In genomic region chr7:100791881-100792666, GRCh38 we compare ENCODE assay signal across 18 cellular contexts. TPM values are rescaled to one million over a fixed set of nuclear protein-coding genes. Genes with fewer than 3 reads are reported as not detected.
DNase-seq lines count a peak whose midpoint lies in the region; ATAC-seq, FAIRE-seq and TF ChIP-seq lines count a peak whose summit lies in the region.
"Had no signal": no experiment of that assay in that cellular context is flagged by ENCODE, and none has a peak within 500 bp of the region (broad histone marks: within the 10 kb centered on the region; RNA-seq: fewer than 3 reads in every experiment).

No MANE protein-coding gene starts in this region.

- no peaks in the 10 kb centered on the region for H3K79me2 ChIP-seq in HCT116 (ENCODE audit: insufficient read depth, low read length)
- H3K79me2 ChIP-seq in H1 (ENCODE audit: control insufficient read depth in 1 of 2, insufficient read depth in 2 of 2, low read length in 2 of 2), result no peaks in the 10 kb centered on the region

- H3K4me3 ChIP-seq in BE2C (ENCODE audit: low read depth, low read length), result no peak overlapping the region
- no peak overlapping the region for H3K4me3 ChIP-seq in HCT116 (replicated peaks in 1 of 2; ENCODE audit: low read depth in 1 of 2, low read length in 2 of 2)
- no peak overlapping the region for H3K4me3 ChIP-seq in H1 (ENCODE audit: extremely low read depth in 1 of 4, insufficient read depth in 2 of 4, low read depth in 3 of 4, low read length in 4 of 4)
- H3K4me3 ChIP-seq: MG63, SK-N-MC had no signal

- H2BK120ac ChIP-seq in H1 (replicated peaks; ENCODE audit: low read depth, low read length), result no peak overlapping the region

- H3K27ac ChIP-seq in HCT116 (ENCODE audit: low read depth, low read length) (no peak overlapping the region; the same call in 1 of the 2 replicates), H1 (ENCODE audit: low read depth, low read length) (no peak overlapping the region)
- H3K27ac ChIP-seq: HL-60, KMS-11, SK-N-MC had no signal

- peak overlapping the region; percentile 32; the same call in 1 of the 2 replicates for H2BK20ac ChIP-seq in H1 (ENCODE audit: low read length)

- 0 out of 2 replicates have a peak, but pooled peaks cover 3% of the 10 kb centered on the region for H3K23me2 ChIP-seq in H1 (ENCODE audit: low read depth, low read length)

- peaks cover 12% of the 10 kb centered on the region for H3K27me3 Mint-ChIP-seq in progenitor cell of endocrine pancreas
- H3K27me3 Mint-ChIP-seq in activated CD4-positive, alpha-beta T cell treated with anti-CD3 and anti-CD28 coated beads, Interleukin-2, amount 10 ng/mL, durations not matched to agents 7 days and 5 days, result no peaks in the 10 kb centered on the region

- H3K4me3 Mint-ChIP-seq in progenitor cell of endocrine pancreas (ENCODE audit: low read depth), result no peak overlapping the region
- H3K4me3 Mint-ChIP-seq in activated CD4-positive, alpha-beta T cell treated with anti-CD3 and anti-CD28 coated beads, Interleukin-2, amount 10 ng/mL, durations not matched to agents 7 days and 5 days, result no peak overlapping the region

- peak overlapping the region; percentile 72; the same call in 1 of the 2 replicates for H4K8ac ChIP-seq in H1 (ENCODE audit: extremely low read depth, insufficient read depth, low read length)

- H2AFZ ChIP-seq in HCT116 (ENCODE audit: low read depth, low read length, poor library complexity, severe bottlenecking) (no peak overlapping the region), H1 (ENCODE audit: low read length) (no peak overlapping the region)

- peak; percentile 59 for DNase-seq in BE2C
- no peak for DNase-seq in HCT116 (ENCODE audit: low read depth, low spot score)
- DNase-seq in H1 (ENCODE audit: low read depth in 1 of 2, low spot score in 2 of 2), result no peak
- DNase-seq in progenitor cell of endocrine pancreas (ENCODE audit: low spot score, unreplicated experiment), result no peak
- DNase-seq in stimulated activated CD4-positive, alpha-beta T cell treated with anti-CD3 and anti-CD28 coated beads, Interleukin-2, amount 100 ng/mL, for 48 hours, result no peak
- DNase-seq in activated CD4-positive, alpha-beta T cell treated with anti-CD3 and anti-CD28 coated beads, Interleukin-2, amount 10 ng/mL, durations not matched to agents 7 days and 5 days, result no peak
- no peak for DNase-seq in hypothalamus (lab: John Stamatoyannopoulos, UW)
- DNase-seq: ACHN, DMS 273 treated with DMSO at 0.1 percent for 48 hours, HCEC 1CT, MG63, NCI-H1105, NCI-H187, NCI-H446 had no signal

- no peak overlapping the region; the same call in 1 of the 2 replicates for H3K18ac ChIP-seq in H1 (ENCODE audit: extremely low read depth, low read length)

- no peaks in the 10 kb centered on the region for H3K79me1 ChIP-seq in H1 (ENCODE audit: low read depth, low read length)

- ATAC-seq in HCT116, result no peak

- CTCF ChIA-PET in HCT116 (lab: Charles Lee) (no interaction called here), H1 (lab: Charles Lee; ENCODE audit: partially characterized antibody) (interaction anchor here (0.6 to 4.7 kb wide), 9 partner anchors 9 to 140 kb away, joined by 3 to 28 read pairs (median 4); partner anchors contain the start of gene SLC12A9)
- CTCF ChIA-PET in activated CD4-positive, alpha-beta T cell treated with anti-CD3 and anti-CD28 coated beads, Interleukin-2, amount 10 ng/mL, durations not matched to agents 7 days and 5 days (lab: Charles Lee), result interaction anchor here (0.7 to 0.8 kb wide), 2 partner anchors 44 to 60 kb away, joined by 3 read pairs; partner anchors contain the start of gene SLC12A9

- no peaks in the 10 kb centered on the region for H3K9me3 Mint-ChIP-seq in progenitor cell of endocrine pancreas (ENCODE audit: low read depth)
- no peaks in the 10 kb centered on the region for H3K9me3 Mint-ChIP-seq in activated CD4-positive, alpha-beta T cell treated with anti-CD3 and anti-CD28 coated beads, Interleukin-2, amount 10 ng/mL, durations not matched to agents 7 days and 5 days

- TF ChIP-seq EP300 in H1 (IDR thresholded peaks at IDR 0.05; ENCODE audit: borderline replicate concordance in 1 of 2, low read depth in 2 of 2, low read length in 2 of 2), result no peak

- no peak for TF ChIP-seq POLR2A in HCT116 (IDR thresholded peaks at IDR 0.05; ENCODE audit: borderline replicate concordance, extremely low read depth, insufficient read depth, insufficient read length)
- no peak for TF ChIP-seq POLR2A in H1 (IDR thresholded peaks at IDR 0.05; ENCODE audit: control extremely low read depth in 1 of 2, low read depth in 2 of 2, low read length in 2 of 2)

- H3K14ac ChIP-seq in H1 (ENCODE audit: insufficient read length), result no peak overlapping the region

- H3K9me3 ChIP-seq in BE2C, result no peaks in the 10 kb centered on the region
- no peaks in the 10 kb centered on the region for H3K9me3 ChIP-seq in HCT116 (ENCODE audit: control insufficient read depth in 1 of 2, insufficient read depth in 1 of 2, low read depth in 1 of 2, low read length in 2 of 2)
- no peaks in the 10 kb centered on the region for H3K9me3 ChIP-seq in H1 (ENCODE audit: insufficient read depth in 2 of 2, low read depth in 1 of 2, low read length in 1 of 2)
- H3K9me3 ChIP-seq: MG63 had no signal

- WGBS in H1 (ENCODE audit: extremely low coverage in 1 of 2, insufficient coverage in 1 of 2, insufficient read length in 1 of 2, insufficient replicate concordance in 2 of 2, low coverage in 1 of 2, low lambda C conversion rate in 2 of 2, missing lambda C conversion rate in 1 of 2), 2 experiments, result 93% methylated on average over 25 of the region's 26 CpGs; no CpG with 5 or more reads in 1 of the 2 experiments

- no peak for FAIRE-seq in H1 (lab: Jason Lieb, UNC)

- no peaks in the 10 kb centered on the region; the same call in 1 of the 2 replicates for H3K27me3 ChIP-seq in BE2C
- no peaks in the 10 kb centered on the region for H3K27me3 ChIP-seq in HCT116 (ENCODE audit: insufficient read depth, low read length)
- H3K27me3 ChIP-seq in H1 (replicated peaks in 1 of 4; ENCODE audit: control insufficient read depth in 3 of 4, extremely low read depth in 1 of 4, insufficient read depth in 3 of 4, low read length in 3 of 4), result no peaks in the 10 kb centered on the region
- H3K27me3 ChIP-seq: MG63 had no signal

- H2AK5ac ChIP-seq in H1 (ENCODE audit: low read depth, low read length), result no peak overlapping the region

- no peak overlapping the region for H3K56ac ChIP-seq in H1 (replicated peaks; ENCODE audit: insufficient read length, low read depth, low read length)

- H3K9me2 ChIP-seq in HCT116 (ENCODE audit: insufficient read depth), result no peaks in the 10 kb centered on the region

- H3K27ac Mint-ChIP-seq in progenitor cell of endocrine pancreas, result peak overlapping the region; percentile 56
- no peak overlapping the region for H3K27ac Mint-ChIP-seq in activated CD4-positive, alpha-beta T cell treated with anti-CD3 and anti-CD28 coated beads, Interleukin-2, amount 10 ng/mL, durations not matched to agents 7 days and 5 days

- POLR2A ChIA-PET in HCT116 (lab: Charles Lee), result no interaction called here
- POLR2A ChIA-PET in H1 (lab: Charles Lee; ENCODE audit: partially characterized antibody), result interaction anchor here (0.6 to 6.1 kb wide), 5 partner anchors 8 to 330 kb away, joined by 3 to 42 read pairs (median 4); partner anchors contain the start of genes FBXO24 and LRCH4
- POLR2A ChIA-PET in activated CD4-positive, alpha-beta T cell treated with anti-CD3 and anti-CD28 coated beads, Interleukin-2, amount 10 ng/mL, durations not matched to agents 7 days and 5 days (lab: Charles Lee), result no interaction called here

- no peaks in the 10 kb centered on the region for H3K36me3 ChIP-seq in BE2C
- H3K36me3 ChIP-seq in HCT116 (ENCODE audit: control insufficient read depth in 1 of 2, insufficient read depth in 2 of 2, low read length in 2 of 2), result no peaks in the 10 kb centered on the region
- no peaks in the 10 kb centered on the region for H3K36me3 ChIP-seq in H1 (ENCODE audit: control insufficient read depth in 2 of 4, insufficient read depth in 4 of 4, low read length in 3 of 4)
- H3K36me3 ChIP-seq: MG63 had no signal

- H4K20me1 ChIP-seq in HCT116 (ENCODE audit: insufficient read depth) (no peaks in the 10 kb centered on the region), H1 (replicated peaks in 1 of 2; ENCODE audit: control insufficient read depth in 1 of 2, insufficient read depth in 2 of 2, low read length in 2 of 2) (no peaks in the 10 kb centered on the region)

- no peaks in the 10 kb centered on the region for H3K4me1 Mint-ChIP-seq in progenitor cell of endocrine pancreas (ENCODE audit: low read depth)
- no peaks in the 10 kb centered on the region for H3K4me1 Mint-ChIP-seq in activated CD4-positive, alpha-beta T cell treated with anti-CD3 and anti-CD28 coated beads, Interleukin-2, amount 10 ng/mL, durations not matched to agents 7 days and 5 days

- H3K4ac ChIP-seq in H1 (replicated peaks; ENCODE audit: insufficient read length, low read depth, low read length), result no peak overlapping the region

- BruUV-seq in HCT116 (replicated peaks; lab: Mats Ljungman, UMichigan), result no TSS peak

- no peaks in the 10 kb centered on the region for H3K4me1 ChIP-seq in BE2C
- H3K4me1 ChIP-seq in HCT116 (ENCODE audit: control insufficient read depth in 1 of 2, insufficient read depth in 2 of 2, low read length in 2 of 2), result peaks cover 30 to 32% of the 10 kb centered on the region in 2 experiments
- H3K4me1 ChIP-seq in H1 (replicated peaks in 1 of 4; ENCODE audit: control insufficient read depth in 3 of 4, insufficient read depth in 4 of 4, low read length in 3 of 4), result peaks cover 0 to 11% (median 6%) of the 10 kb centered on the region in 4 experiments; a peak in 6 of 7 replicates

- TF ChIP-seq RAD21 in HCT116 (IDR thresholded peaks at IDR 0.05; ENCODE audit: low read depth) (peak; percentile 16; the same call in 1 of the 2 replicates), H1 (IDR thresholded peaks at IDR 0.05 in 1 of 2, conservative IDR thresholded peaks at IDR 0.05 in 1 of 2; ENCODE audit: low read depth in 2 of 2, low read length in 2 of 2) (peak in 1 of 2 experiments; percentile 17; a peak in 1 of 4 replicates)

- no peak overlapping the region for H4K5ac ChIP-seq in H1 (ENCODE audit: insufficient read length, low read depth, low read length)

- H3K36me3 Mint-ChIP-seq in progenitor cell of endocrine pancreas (ENCODE audit: insufficient read depth), result no peaks in the 10 kb centered on the region
- H3K36me3 Mint-ChIP-seq in activated CD4-positive, alpha-beta T cell treated with anti-CD3 and anti-CD28 coated beads, Interleukin-2, amount 10 ng/mL, durations not matched to agents 7 days and 5 days (ENCODE audit: low read depth), result no peaks in the 10 kb centered on the region

- peak; percentile 22; the same call in 1 of the 2 replicates for TF ChIP-seq CTCF in BE2C (IDR thresholded peaks at IDR 0.05; ENCODE audit: low read depth, low read length)
- TF ChIP-seq CTCF in HCT116 (IDR thresholded peaks at IDR 0.05 in 2 of 3, conservative IDR thresholded peaks at IDR 0.05 in 1 of 3; ENCODE audit: borderline replicate concordance in 1 of 3, insufficient read depth in 1 of 3, low read depth in 2 of 3, low read length in 2 of 3), result no peak
- no peak for TF ChIP-seq CTCF in H1 (IDR thresholded peaks at IDR 0.05; ENCODE audit: control extremely low read depth in 1 of 3, insufficient read depth in 1 of 3, low read depth in 1 of 3, low read length in 3 of 3)
- no peak for TF ChIP-seq CTCF in progenitor cell of endocrine pancreas (IDR thresholded peaks at IDR 0.05; ENCODE audit: unreplicated experiment)

- H3K4me2 ChIP-seq in HCT116 (ENCODE audit: low read length) (no peak overlapping the region), H1 (ENCODE audit: insufficient read depth in 1 of 2, low read depth in 2 of 2, low read length in 2 of 2) (no peak overlapping the region)
- H3K4me2 ChIP-seq: KMS-11 had no signal

- intact Hi-C loops in HCT116 (cut with micrococcal nuclease), result no loop called here

- peak overlapping the region; percentile 55; the same call in 1 of the 2 replicates for H2BK5ac ChIP-seq in H1 (ENCODE audit: low read depth, low read length)

- no peak overlapping the region; the same call in 1 of the 2 replicates for H2BK12ac ChIP-seq in H1 (ENCODE audit: low read depth, low read length)

- H4K91ac ChIP-seq in H1 (replicated peaks; ENCODE audit: insufficient read length, low read length), result peak overlapping the region; percentile 65

- no peak overlapping the region for H3K23ac ChIP-seq in H1 (ENCODE audit: insufficient read length)

- H3K9ac ChIP-seq in HCT116 (ENCODE audit: low read length), result no peak overlapping the region
- H3K9ac ChIP-seq in H1 (replicated peaks in 1 of 4; ENCODE audit: extremely low read depth in 1 of 4, low read depth in 3 of 4, low read length in 3 of 4), result no peak overlapping the region
- H3K9ac ChIP-seq: KMS-11 had no signal

- peak overlapping the region; percentile 81; the same call in 1 of the 2 replicates for H2BK15ac ChIP-seq in H1 (ENCODE audit: low read length)

- RAD21 ChIA-PET in HCT116 (lab: Charles Lee; ENCODE audit: low non-redundant PET in 1 of 2, low total read pairs in 2 of 2, uncharacterized antibody in 2 of 2, unreplicated experiment in 2 of 2), result no interaction called here

RNA-seq across cellular contexts. Expression of gene EPHB4, which starts 35.2 kb away (rescaled TPM):
- 3.9 TPM for polyA plus RNA-seq in BE2C (2012; ENCODE audit: insufficient read depth, insufficient read length, low read depth)
- total RNA-seq in HCT116 (2021; ENCODE audit: unreplicated experiment) (61.1 TPM), progenitor cell of endocrine pancreas (164 TPM in 2 replicates)
- 56.7 and 60.4 TPM in 2 replicates for polyA plus RNA-seq in HCT116 (2012)
- total RNA-seq in H1 (2021; fragmentation: NEBNext Ultra II Directional; extraction: Animal tissue kit (Norgen Biotek cat#: 25700)), result 113 and 122 TPM in 2 replicates
- polyA plus RNA-seq in H1 (2011; rRNA removed), result 85.0 and 141 TPM in 2 replicates
- polyA plus RNA-seq in H1 (2011; cell fraction: cytosol; rRNA removed), result 99.8 TPM
- 125 TPM for polyA plus RNA-seq in H1 (2011; cell fraction: nucleus; rRNA removed)
- polyA plus RNA-seq in H1 (2012, experiment 1 of 2), result 87.6 to 114 TPM (median 107 TPM) in 4 replicates
- 115 TPM for polyA plus RNA-seq in H1 (2012, experiment 2 of 2)
- polyA plus RNA-seq in H1 (2013, experiment 1 of 2), result 95.4 TPM
- polyA plus RNA-seq in H1 (2013, experiment 2 of 2), result 95.7 TPM
- polyA minus RNA-seq in H1 (2011; rRNA and poly(A)+ RNA removed), result 97.8 and 111 TPM in 2 replicates
- 105 TPM for polyA minus RNA-seq in H1 (2011; cell fraction: cytosol; rRNA and poly(A)+ RNA removed)
- polyA minus RNA-seq in H1 (2011; cell fraction: nucleus; rRNA and poly(A)+ RNA removed), result 57.6 TPM
- 1 to 10 TPM; 1.6 to 2.1 TPM for total RNA-seq in activated CD4-positive, alpha-beta T cell treated with anti-CD3 and anti-CD28 coated beads, Interleukin-2, amount 10 ng/mL, durations not matched to agents 7 days and 5 days

RNA-seq across cellular contexts. Expression of gene ZAN, which starts 58.7 kb away (rescaled TPM):
- not detected for polyA plus RNA-seq in BE2C (2012; ENCODE audit: insufficient read depth, insufficient read length, low read depth)
- total RNA-seq in HCT116 (2021; ENCODE audit: unreplicated experiment), result not detected
- 0.01 TPM in 2 replicates for polyA plus RNA-seq in HCT116 (2012)
- 0.04 TPM in 1 of 2 replicates, not detected in the other for total RNA-seq in H1 (2021; fragmentation: NEBNext Ultra II Directional; extraction: Animal tissue kit (Norgen Biotek cat#: 25700))
- 0.02 and 0.05 TPM in 2 replicates for polyA plus RNA-seq in H1 (2011; rRNA removed)
- polyA plus RNA-seq in H1 (2011; cell fraction: cytosol; rRNA removed), result 0.03 TPM
- polyA plus RNA-seq in H1 (2011; cell fraction: nucleus; rRNA removed), result 0.04 TPM
- 0.01 to 0.05 TPM in 2 of 4 replicates, not detected in the others for polyA plus RNA-seq in H1 (2012, experiment 1 of 2)
- not detected for polyA plus RNA-seq in H1 (2012, experiment 2 of 2)
- polyA plus RNA-seq in H1 (2013, experiment 1 of 2), result 0.02 TPM
- polyA plus RNA-seq in H1 (2013, experiment 2 of 2), result 0.02 TPM
- 0.02 and 0.03 TPM in 2 replicates for polyA minus RNA-seq in H1 (2011; rRNA and poly(A)+ RNA removed)
- not detected for polyA minus RNA-seq in H1 (2011; cell fraction: cytosol; rRNA and poly(A)+ RNA removed)
- polyA minus RNA-seq in H1 (2011; cell fraction: nucleus; rRNA and poly(A)+ RNA removed), result not detected
- not detected in 2 replicates for total RNA-seq in progenitor cell of endocrine pancreas
- total RNA-seq in activated CD4-positive, alpha-beta T cell treated with anti-CD3 and anti-CD28 coated beads, Interleukin-2, amount 10 ng/mL, durations not matched to agents 7 days and 5 days, result not detected
- polyA plus RNA-seq: BJ had no signal

Comparison
In these comparisons a context has a peak if more than half of its experiments do, and no peak if none do; other contexts are left out.
1. RNA of gene EPHB4, which starts 35.2 kb away (total RNA-seq): 164 TPM in progenitor cell of endocrine pancreas, 113 to 122 TPM in H1 and 61.1 TPM in HCT116 (single experiment); 1.6 to 2.1 TPM in activated CD4-positive, alpha-beta T cell treated with anti-CD3 and anti-CD28 coated beads, Interleukin-2, amount 10 ng/mL, durations not matched to agents 7 days and 5 days; every median in the first group is over 10 times any median in the second.